Comparison of ENCODE assay signal across 23 cellular contexts in the genomic region with DNA sequence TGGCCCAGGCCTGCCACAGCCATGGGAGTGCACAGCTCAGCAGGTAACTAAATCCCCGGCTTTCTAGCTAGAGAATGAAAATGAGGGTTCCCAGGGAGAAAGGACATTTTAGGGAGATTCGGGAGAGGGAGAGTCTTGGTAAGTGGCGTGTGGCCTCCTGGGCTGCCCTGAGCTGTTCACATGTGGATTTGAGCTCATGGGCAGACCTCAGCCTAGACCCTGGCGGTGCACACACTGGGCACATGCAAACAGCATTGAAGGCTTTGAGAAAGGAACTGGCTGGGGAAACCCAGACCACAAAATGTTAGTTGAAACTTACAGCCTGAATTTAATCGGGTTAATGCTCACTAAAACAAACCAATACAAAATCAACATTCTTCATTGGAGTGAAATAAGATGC.
A peak's percentile ranks its signal among the peaks of the same experiment; 100 is the strongest.
DNase-seq lines count a peak whose midpoint lies in the region; ATAC-seq, FAIRE-seq and TF ChIP-seq lines count a peak whose summit lies in the region.
"Had no signal": no experiment of that assay in that cellular context is flagged by ENCODE, and none has a peak within 500 bp of the region (broad histone marks: within the 10 kb centered on the region; RNA-seq: fewer than 3 reads in every experiment).

No MANE protein-coding gene starts in this region.

- H3K9ac ChIP-seq in GM12878 (ENCODE audit: control insufficient read depth, insufficient read depth, low read length), result no peak overlapping the region
- H3K9ac ChIP-seq: BLaER1 had no signal

- H2AFZ ChIP-seq in GM12878 (ENCODE audit: control insufficient read depth, low read depth, low read length), result no peak overlapping the region

- WGBS in GM12878 (ENCODE audit: insufficient coverage, insufficient replicate concordance, low lambda C conversion rate, missing lambda C conversion rate), result 43% methylated on average over 5 of the region's 5 CpGs

- in situ Hi-C loops in GM12878 (cut with MboI) (no loop called here), KBM-7 (cut with MboI; ENCODE audit: low pct_unique_long_range_greater_than_20kb, low sequenced_read_pairs) (loop anchor here (10.0 kb wide), 1 partner anchor 65 kb away; no protein-coding TSS in a partner anchor)

- POLR2A ChIA-PET in GM12878 (lab: Charles Lee), result no interaction called here

- no peak overlapping the region for H3K27ac ChIP-seq in GM12878 (ENCODE audit: control insufficient read depth, insufficient read depth)
- H3K27ac ChIP-seq: BLaER1 had no signal

- H3K79me2 ChIP-seq in GM12878 (ENCODE audit: control insufficient read depth, insufficient read depth, low read length), result no peaks in the 10 kb centered on the region

- no peaks in the 10 kb centered on the region for H3K4me1 Mint-ChIP-seq in osteocyte (ENCODE audit: unreplicated experiment)
- H3K4me1 Mint-ChIP-seq: CD14-positive monocyte; CD4-positive, alpha-beta memory T cell had no signal

- H3K4me3 ChIP-seq in GM12865 (ENCODE audit: low read depth, low read length) (no peak overlapping the region), GM12878 (no peak overlapping the region)
- H3K4me3 ChIP-seq: BLaER1 had no signal

- H3K9me3 Mint-ChIP-seq in osteocyte (ENCODE audit: unreplicated experiment), result peaks cover 9% of the 10 kb centered on the region

- intact Hi-C loops in GM12878 (cut with micrococcal nuclease; ENCODE audit: unreplicated experiment), result no loop called here

- FAIRE-seq in GM12878 (lab: Jason Lieb, UNC), result no peak
- FAIRE-seq in GM19239 (lab: Jason Lieb, UNC), result no peak
- FAIRE-seq: A204.1, D721Med, G401.6, GM12891 had no signal

- TF ChIP-seq CTCF in GM12865 (IDR thresholded peaks at IDR 0.05; ENCODE audit: insufficient read depth, low read depth, low read length, missing control alignments) (no peak), GM12878 (IDR thresholded peaks at IDR 0.05 in 2 of 3, conservative IDR thresholded peaks at IDR 0.05 in 1 of 3; ENCODE audit: control insufficient read depth in 2 of 3, extremely low read depth in 1 of 3, insufficient read depth in 1 of 3, low read depth in 3 of 3, low read length in 3 of 3) (no peak), osteocyte (IDR thresholded peaks at IDR 0.05) (no peak)

- no peaks in the 10 kb centered on the region for H3K4me1 ChIP-seq in GM12878 (ENCODE audit: control insufficient read depth, insufficient read depth, low read length)
- H3K4me1 ChIP-seq: BE2C, BLaER1, Caco-2 had no signal

- CTCF ChIA-PET in GM12878 (lab: Yijun Ruan, JAX), result no interaction called here

- SMC1A ChIA-PET in GM12878 (lab: Charles Lee; ENCODE audit: uncharacterized antibody, unreplicated experiment), result interaction anchor here (1.3 kb wide), 1 partner anchor 8 kb away, joined by 3 read pairs; no protein-coding TSS in a partner anchor

- no peak overlapping the region for H3K27ac Mint-ChIP-seq in osteocyte (ENCODE audit: unreplicated experiment)
- H3K27ac Mint-ChIP-seq: CD14-positive monocyte; CD4-positive, alpha-beta memory T cell; CD4-positive, CD25-positive, alpha-beta regulatory T cell had no signal

- no peaks in the 10 kb centered on the region for H3K36me3 Mint-ChIP-seq in osteocyte (ENCODE audit: unreplicated experiment)
- H3K36me3 Mint-ChIP-seq: CD14-positive monocyte had no signal

- no peaks in the 10 kb centered on the region for H3K27me3 ChIP-seq in GM12878 (replicated peaks in 1 of 2; ENCODE audit: control insufficient read depth in 2 of 2, insufficient read depth in 2 of 2, low read length in 1 of 2)
- H3K27me3 ChIP-seq: BE2C, BLaER1 had no signal

- no peak overlapping the region for H3K4me2 ChIP-seq in GM12878 (ENCODE audit: control insufficient read depth, insufficient read depth)
- H3K4me2 ChIP-seq: BLaER1 had no signal

- no peaks in the 10 kb centered on the region; the same call in 2 of the 3 replicates for H3K9me3 ChIP-seq in GM12878 (replicated peaks; ENCODE audit: control insufficient read depth, insufficient read depth, low read length)
- H3K9me3 ChIP-seq: BE2C had no signal

- no peaks in the 10 kb centered on the region for H4K20me1 ChIP-seq in GM12878 (ENCODE audit: control insufficient read depth, insufficient read depth)
- H4K20me1 ChIP-seq: BLaER1 had no signal

- H3K36me3 ChIP-seq in GM12878 (ENCODE audit: control insufficient read depth in 2 of 2, insufficient read depth in 2 of 2, low read length in 1 of 2), result no peaks in the 10 kb centered on the region
- H3K36me3 ChIP-seq: BE2C, BLaER1 had no signal

- peak; percentile 29 for DNase-seq in GM12865 (ENCODE audit: low read depth)
- no peak for DNase-seq in GM12878 (ENCODE audit: low read depth, low spot score)
- DNase-seq in osteocyte (ENCODE audit: extremely low spot score, unreplicated experiment), result peak; percentile 80
- no peak for DNase-seq in GM19239 (ENCODE audit: insufficient read length, low spot score)
- DNase-seq in NCI-H1930 (lab: John Stamatoyannopoulos, UW), result no peak
- no peak for DNase-seq in KBM-7
- DNase-seq: 8988T; ACHN; BE2C; C1 segment of cervical spinal cord; Caco-2; Calu3; CD4-positive, alpha-beta memory T cell; CD4-positive, CD25-positive, alpha-beta regulatory T cell; DMS79 treated with DMSO at 0.1 percent for 48 hours; GF-D8 had no signal

- ATAC-seq in GM12878 (peak; percentile 63), esophagus mucosa (peak; percentile 22)

- TF ChIP-seq EP300 in GM12878 (IDR thresholded peaks at IDR 0.05; ENCODE audit: borderline replicate concordance in 1 of 2, control insufficient read depth in 1 of 2, low read depth in 2 of 2, low read length in 2 of 2), result no peak

- no peak for TF ChIP-seq RAD21 in GM12878 (IDR thresholded peaks at IDR 0.05; ENCODE audit: insufficient read depth, low read depth, low read length)

- peaks cover 37% of the 10 kb centered on the region for H3K27me3 Mint-ChIP-seq in osteocyte (ENCODE audit: unreplicated experiment)

- no peak for TF ChIP-seq POLR2A in GM12878 (IDR thresholded peaks at IDR 0.05; ENCODE audit: low read depth, low read length)

- H3K4me3 Mint-ChIP-seq in osteocyte (ENCODE audit: unreplicated experiment), result no peak overlapping the region
- H3K4me3 Mint-ChIP-seq: CD14-positive monocyte; CD4-positive, alpha-beta memory T cell; CD4-positive, CD25-positive, alpha-beta regulatory T cell had no signal

- BruUV-seq in GM12878 (replicated peaks; lab: Mats Ljungman, UMichigan), result no TSS peak

- RAD21 ChIA-PET in GM12878 (lab: Charles Lee; ENCODE audit: unreplicated experiment), result no interaction called here

TF ChIP-seq in GM12878, 131 proteins besides CTCF, POLR2A, EP300 and RAD21 (continues in another document):
- TF ChIP-seq IKZF1 (conservative IDR thresholded peaks at IDR 0.05) (no peak), ATF7 (IDR thresholded peaks at IDR 0.05; ENCODE audit: low read depth) (no peak), TAF1 (IDR thresholded peaks at IDR 0.05; ENCODE audit: borderline replicate concordance, low read depth, low read length) (no peak), CBX5 (IDR thresholded peaks at IDR 0.05; ENCODE audit: low read depth) (no peak), NFIC (IDR thresholded peaks at IDR 0.05; ENCODE audit: low read depth, low read length) (no peak), NFYA (IDR thresholded peaks at IDR 0.05; ENCODE audit: borderline replicate concordance, low read depth, low read length) (no peak), RUNX3 (IDR thresholded peaks at IDR 0.05; ENCODE audit: low read length) (peak; percentile 18; the same call in 1 of the 2 replicates), CREB1 (IDR thresholded peaks at IDR 0.05; ENCODE audit: low read depth) (no peak), MEF2B (IDR thresholded peaks at IDR 0.05; ENCODE audit: partially characterized antibody, poor library complexity, severe bottlenecking) (no peak), CBFB (IDR thresholded peaks at IDR 0.05; ENCODE audit: low read depth) (no peak), SREBF2 (IDR thresholded peaks at IDR 0.05; ENCODE audit: low read length) (no peak), BHLHE40 (IDR thresholded peaks at IDR 0.05; ENCODE audit: borderline replicate concordance in 1 of 2, low read depth in 2 of 2, low read length in 1 of 2) (peak in 1 of 2 experiments; percentile 40; a peak in 1 of 4 replicates), YBX1 (IDR thresholded peaks at IDR 0.05) (no peak), PAX5 (IDR thresholded peaks at IDR 0.05; ENCODE audit: borderline replicate concordance, low read depth, low read length) (no peak), NR2C1 (IDR thresholded peaks at IDR 0.05) (no peak)
- TF ChIP-seq, protein P1, sequence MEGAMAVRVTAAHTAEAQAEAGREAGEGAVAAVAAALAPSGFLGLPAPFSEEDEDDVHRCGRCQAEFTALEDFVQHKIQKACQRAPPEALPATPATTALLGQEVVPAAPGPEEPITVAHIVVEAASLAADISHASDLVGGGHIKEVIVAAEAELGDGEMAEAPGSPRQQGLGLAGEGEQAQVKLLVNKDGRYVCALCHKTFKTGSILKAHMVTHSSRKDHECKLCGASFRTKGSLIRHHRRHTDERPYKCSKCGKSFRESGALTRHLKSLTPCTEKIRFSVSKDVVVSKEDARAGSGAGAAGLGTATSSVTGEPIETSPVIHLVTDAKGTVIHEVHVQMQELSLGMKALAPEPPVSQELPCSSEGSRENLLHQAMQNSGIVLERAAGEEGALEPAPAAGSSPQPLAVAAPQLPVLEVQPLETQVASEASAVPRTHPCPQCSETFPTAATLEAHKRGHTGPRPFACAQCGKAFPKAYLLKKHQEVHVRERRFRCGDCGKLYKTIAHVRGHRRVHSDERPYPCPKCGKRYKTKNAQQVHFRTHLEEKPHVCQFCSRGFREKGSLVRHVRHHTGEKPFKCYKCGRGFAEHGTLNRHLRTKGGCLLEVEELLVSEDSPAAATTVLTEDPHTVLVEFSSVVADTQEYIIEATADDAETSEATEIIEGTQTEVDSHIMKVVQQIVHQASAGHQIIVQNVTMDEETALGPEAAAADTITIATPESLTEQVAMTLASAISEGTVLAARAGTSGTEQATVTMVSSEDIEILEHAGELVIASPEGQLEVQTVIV (IDR thresholded peaks at IDR 0.05; ENCODE audit: borderline replicate concordance, partially characterized antibody), result no peak
- TF ChIP-seq, protein P2, sequence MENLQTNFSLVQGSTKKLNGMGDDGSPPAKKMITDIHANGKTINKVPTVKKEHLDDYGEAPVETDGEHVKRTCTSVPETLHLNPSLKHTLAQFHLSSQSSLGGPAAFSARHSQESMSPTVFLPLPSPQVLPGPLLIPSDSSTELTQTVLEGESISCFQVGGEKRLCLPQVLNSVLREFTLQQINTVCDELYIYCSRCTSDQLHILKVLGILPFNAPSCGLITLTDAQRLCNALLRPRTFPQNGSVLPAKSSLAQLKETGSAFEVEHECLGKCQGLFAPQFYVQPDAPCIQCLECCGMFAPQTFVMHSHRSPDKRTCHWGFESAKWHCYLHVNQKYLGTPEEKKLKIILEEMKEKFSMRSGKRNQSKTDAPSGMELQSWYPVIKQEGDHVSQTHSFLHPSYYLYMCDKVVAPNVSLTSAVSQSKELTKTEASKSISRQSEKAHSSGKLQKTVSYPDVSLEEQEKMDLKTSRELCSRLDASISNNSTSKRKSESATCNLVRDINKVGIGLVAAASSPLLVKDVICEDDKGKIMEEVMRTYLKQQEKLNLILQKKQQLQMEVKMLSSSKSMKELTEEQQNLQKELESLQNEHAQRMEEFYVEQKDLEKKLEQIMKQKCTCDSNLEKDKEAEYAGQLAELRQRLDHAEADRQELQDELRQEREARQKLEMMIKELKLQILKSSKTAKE (IDR thresholded peaks at IDR 0.05; ENCODE audit: low read depth, poor library complexity, severe bottlenecking), result no peak

Comparison
In these comparisons a context has a peak if more than half of its experiments do, and no peak if none do; other contexts are left out.
1. DNase-seq: peak in GM12865 (single experiment) and osteocyte (single experiment); none in GM12878 (single experiment), GM19239 (single experiment), NCI-H1930 (0 of 2) and KBM-7 (single experiment).